Comparison of ENCODE assay signal across 1 cellular context in the genomic region with DNA sequence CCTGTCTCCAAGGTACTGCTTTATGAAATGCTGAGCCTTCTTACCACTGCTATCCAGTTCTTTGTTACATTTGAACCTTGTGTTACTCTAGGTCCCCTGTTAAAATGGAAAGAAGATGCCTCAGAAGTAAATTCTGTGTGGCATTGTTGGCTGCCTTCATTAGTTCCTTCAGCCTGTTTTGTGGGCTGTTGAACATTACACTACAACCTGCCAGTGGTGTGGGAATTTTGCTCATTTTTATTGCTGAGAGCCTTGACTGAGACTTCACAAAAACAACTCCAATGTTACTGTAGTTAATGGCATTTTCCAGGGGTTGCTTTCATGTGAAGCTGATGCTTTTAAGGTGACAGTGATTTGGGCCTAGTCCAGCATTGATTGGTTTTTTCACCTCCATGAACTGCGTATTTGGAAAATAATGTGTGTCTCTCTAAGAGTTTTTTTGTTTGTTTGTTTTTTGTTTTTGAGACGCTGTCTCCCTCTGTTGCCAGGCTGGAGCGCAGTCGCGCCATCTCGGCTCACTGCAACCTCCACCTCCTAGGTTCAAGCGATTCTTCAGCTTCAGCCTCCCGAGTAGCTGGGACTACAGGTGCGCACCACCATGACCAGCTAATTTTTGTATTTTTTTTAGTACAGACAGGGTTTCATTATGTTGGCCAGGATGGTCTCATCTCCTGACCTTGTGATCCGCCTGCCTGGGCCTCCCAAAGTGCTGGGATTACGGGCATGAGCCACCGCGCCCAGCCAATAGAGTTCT.
TF ChIP-seq lines count a peak whose summit lies in the region.

No MANE protein-coding gene starts in this region.

TF ChIP-seq in HepG2, 621 proteins besides CTCF, POLR2A, EP300 and RAD21:
- TF ChIP-seq ZNF460 (CRISPR knock-in tag; IDR thresholded peaks at IDR 0.05; ENCODE audit: borderline replicate concordance) = peak; percentile 86
- TF ChIP-seq MED8 (CRISPR knock-in tag; IDR thresholded peaks at IDR 0.05; ENCODE audit: insufficient replicate concordance) = no peak
- TF ChIP-seq ZFX (CRISPR knock-in tag; IDR thresholded peaks at IDR 0.05; ENCODE audit: low read depth) = peak; percentile 33; the same call in 1 of the 2 replicates
- TF ChIP-seq PRPF4 (IDR thresholded peaks at IDR 0.05; ENCODE audit: low read depth, low read length, poor library complexity, severe bottlenecking) = peak; percentile 27
- TF ChIP-seq POLR2G (IDR thresholded peaks at IDR 0.05; ENCODE audit: low read depth, low read length) = peak; percentile 44; the same call in 1 of the 2 replicates
- peak; percentile 35 for TF ChIP-seq RBM22 (optimal IDR thresholded peaks at IDR 0.05; ENCODE audit: low read length)
- TF ChIP-seq ZBTB38 (CRISPR knock-in tag; IDR thresholded peaks at IDR 0.05) = peak; percentile 88
- TF ChIP-seq ZNF441 (CRISPR knock-in tag; IDR thresholded peaks at IDR 0.05; ENCODE audit: borderline replicate concordance) = 0 out of 2 replicates have a peak, but pooled peaks have one; percentile 27
- TF ChIP-seq, protein P1, sequence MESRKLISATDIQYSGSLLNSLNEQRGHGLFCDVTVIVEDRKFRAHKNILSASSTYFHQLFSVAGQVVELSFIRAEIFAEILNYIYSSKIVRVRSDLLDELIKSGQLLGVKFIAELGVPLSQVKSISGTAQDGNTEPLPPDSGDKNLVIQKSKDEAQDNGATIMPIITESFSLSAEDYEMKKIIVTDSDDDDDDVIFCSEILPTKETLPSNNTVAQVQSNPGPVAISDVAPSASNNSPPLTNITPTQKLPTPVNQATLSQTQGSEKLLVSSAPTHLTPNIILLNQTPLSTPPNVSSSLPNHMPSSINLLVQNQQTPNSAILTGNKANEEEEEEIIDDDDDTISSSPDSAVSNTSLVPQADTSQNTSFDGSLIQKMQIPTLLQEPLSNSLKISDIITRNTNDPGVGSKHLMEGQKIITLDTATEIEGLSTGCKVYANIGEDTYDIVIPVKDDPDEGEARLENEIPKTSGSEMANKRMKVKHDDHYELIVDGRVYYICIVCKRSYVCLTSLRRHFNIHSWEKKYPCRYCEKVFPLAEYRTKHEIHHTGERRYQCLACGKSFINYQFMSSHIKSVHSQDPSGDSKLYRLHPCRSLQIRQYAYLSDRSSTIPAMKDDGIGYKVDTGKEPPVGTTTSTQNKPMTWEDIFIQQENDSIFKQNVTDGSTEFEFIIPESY (CRISPR knock-in tag; IDR thresholded peaks at IDR 0.05) = peak; percentile 75; the same call in 1 of the 2 replicates
- no peak for TF ChIP-seq SAP130 (CRISPR knock-in tag; IDR thresholded peaks at IDR 0.05; ENCODE audit: low read depth)
- no peak for TF ChIP-seq SRSF4 (IDR thresholded peaks at IDR 0.05; ENCODE audit: low read depth, low read length, poor library complexity, severe bottlenecking)
- TF ChIP-seq ZBTB4 (CRISPR knock-in tag; IDR thresholded peaks at IDR 0.05; ENCODE audit: borderline replicate concordance) = 0 out of 2 replicates have a peak, but pooled peaks have one; percentile 32
- TF ChIP-seq GATAD2A (CRISPR knock-in tag; IDR thresholded peaks at IDR 0.05) = 0 out of 2 replicates have a peak, but pooled peaks have one; percentile 10
- peak; percentile 26; the same call in 1 of the 2 replicates for TF ChIP-seq ZFY (CRISPR knock-in tag; IDR thresholded peaks at IDR 0.05)
